In the genomic region with DNA sequence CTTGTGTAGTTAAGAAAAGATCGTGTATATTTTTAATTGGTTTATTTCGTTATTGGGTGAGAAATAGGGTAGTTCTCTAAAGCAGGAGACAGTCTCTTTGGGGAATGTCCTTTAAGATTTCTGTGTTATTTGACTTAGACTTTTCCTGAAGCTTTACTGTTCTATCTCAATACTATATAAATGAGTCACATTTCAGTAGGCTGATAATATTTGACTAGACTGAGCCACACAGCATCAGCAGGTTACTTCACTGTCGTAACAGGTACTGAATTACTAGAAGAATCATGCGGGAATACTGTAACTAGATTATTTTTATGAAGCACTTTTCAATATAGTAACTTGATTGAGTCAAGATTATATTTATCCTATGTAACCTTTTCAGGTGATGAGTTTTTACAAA, we compare ENCODE assay signal across 9 cellular contexts. TPM values are rescaled to one million over a fixed set of nuclear protein-coding genes. Genes with fewer than 3 reads are reported as not detected.
A peak's percentile ranks its signal among the peaks of the same experiment; 100 is the strongest.
DNase-seq lines count a peak whose midpoint lies in the region; ATAC-seq and TF ChIP-seq lines count a peak whose summit lies in the region.
"Had no signal": no experiment of that assay in that cellular context is flagged by ENCODE, and none has a peak within 500 bp of the region (broad histone marks: within the 10 kb centered on the region; RNA-seq: fewer than 3 reads in every experiment).

No MANE protein-coding gene starts in this region.

- no peak overlapping the region for H2AFZ ChIP-seq in neural cell (ENCODE audit: low read depth, low read length)

- peak overlapping the region; percentile 87 for H3K4me3 Mint-ChIP-seq in dendritic cell treated with granulocyte-macrophage colony-stimulating factor and Interleukin-4, amounts not matched to agents 40 ng/mL and 50 ng/mL, for 4 days

- intact Hi-C loops in dendritic cell treated with granulocyte-macrophage colony-stimulating factor and Interleukin-4, amounts not matched to agents 40 ng/mL and 50 ng/mL, for 4 days (cut with micrococcal nuclease) = loop anchor here (2.0 to 10.0 kb wide), 4 partner anchors 102 to 874 kb away; partner anchors contain the start of genes LMBRD1, OGFRL1 and SDHAF4

- no peaks in the 10 kb centered on the region for H3K9me2 ChIP-seq in neural cell (ENCODE audit: insufficient read depth, low read length)

- peak overlapping the region; percentile 95 for H3K4me3 ChIP-seq in MG63
- peak overlapping the region; percentile 93 for H3K4me3 ChIP-seq in neural cell (ENCODE audit: low read length)

- H3K27ac ChIP-seq in neural cell (ENCODE audit: low read length) = no peak overlapping the region

- peaks cover 68% of the 10 kb centered on the region for H3K4me1 Mint-ChIP-seq in dendritic cell treated with granulocyte-macrophage colony-stimulating factor and Interleukin-4, amounts not matched to agents 40 ng/mL and 50 ng/mL, for 4 days (ENCODE audit: low read depth)

- no peaks in the 10 kb centered on the region for H3K9me3 Mint-ChIP-seq in dendritic cell treated with granulocyte-macrophage colony-stimulating factor and Interleukin-4, amounts not matched to agents 40 ng/mL and 50 ng/mL, for 4 days

- H3F3A ChIP-seq in neural cell (ENCODE audit: insufficient read depth, low read length, poor library complexity, severe bottlenecking) = no peaks in the 10 kb centered on the region

- TF ChIP-seq RAD21 in neural cell (conservative IDR thresholded peaks at IDR 0.05) = no peak

- H3K36me3 ChIP-seq in MG63 = no peaks in the 10 kb centered on the region
- H3K36me3 ChIP-seq in neural cell (ENCODE audit: insufficient read depth, low read length) = no peaks in the 10 kb centered on the region

- H3K27me3 Mint-ChIP-seq in dendritic cell treated with granulocyte-macrophage colony-stimulating factor and Interleukin-4, amounts not matched to agents 40 ng/mL and 50 ng/mL, for 4 days = no peaks in the 10 kb centered on the region

- peaks cover 47% of the 10 kb centered on the region for H3K79me2 ChIP-seq in neural cell (replicated peaks; ENCODE audit: insufficient read depth, low read length)

- peaks cover 17% of the 10 kb centered on the region for H3K36me3 Mint-ChIP-seq in dendritic cell treated with granulocyte-macrophage colony-stimulating factor and Interleukin-4, amounts not matched to agents 40 ng/mL and 50 ng/mL, for 4 days (ENCODE audit: low read depth)

- ATAC-seq in HG03095 (IDR thresholded peaks at IDR 0.05; ENCODE audit: unreplicated experiment) = no peak

- H3K27me3 ChIP-seq in MG63 (no peaks in the 10 kb centered on the region), neural cell (ENCODE audit: insufficient read depth, low read depth, low read length) (peaks cover 3% of the 10 kb centered on the region)

- no peaks in the 10 kb centered on the region for H4K20me1 ChIP-seq in neural cell (ENCODE audit: insufficient read depth)

- TF ChIP-seq CTCF in neural cell (IDR thresholded peaks at IDR 0.05; ENCODE audit: poor library complexity, severe bottlenecking) = no peak

- H3K4me2 ChIP-seq in neural cell (ENCODE audit: low read length) = peak overlapping the region; percentile 76

- H3K9ac ChIP-seq in neural cell (ENCODE audit: low read length) = peak overlapping the region; percentile 84

- DNase-seq in DMS53 treated with DMSO at 0.1 percent for 48 hours (lab: John Stamatoyannopoulos, UW; ENCODE audit: unreplicated experiment) (peak; percentile 33), MG63 (no peak), CD1c-positive myeloid dendritic cell (ENCODE audit: extremely low spot score) (no peak), DMS153 (lab: John Stamatoyannopoulos, UW) (no peak)
- no peak for DNase-seq in activated CD8-positive, alpha-beta memory T cell treated with anti-CD3 and anti-CD28 coated beads, Interleukin-2, amount 50 U/mL, for 4 hours
- DNase-seq: GOT3 had no signal

- peak overlapping the region; percentile 93 for H3K27ac Mint-ChIP-seq in dendritic cell treated with granulocyte-macrophage colony-stimulating factor and Interleukin-4, amounts not matched to agents 40 ng/mL and 50 ng/mL, for 4 days

- H3K9me3 ChIP-seq in MG63 (no peaks in the 10 kb centered on the region), neural cell (ENCODE audit: low read length) (no peaks in the 10 kb centered on the region)

- TF ChIP-seq EP300 in neural cell (conservative IDR thresholded peaks at IDR 0.05; ENCODE audit: poor library complexity, severe bottlenecking) = no peak

TF ChIP-seq in neural cell, 6 proteins besides CTCF, POLR2A, EP300 and RAD21:
- TF ChIP-seq POLR2AphosphoS5 (IDR thresholded peaks at IDR 0.05) (no peak), TAF1 (IDR thresholded peaks at IDR 0.05; ENCODE audit: low read depth) (no peak), MXI1 (conservative IDR thresholded peaks at IDR 0.05; ENCODE audit: poor library complexity, severe bottlenecking) (no peak), SMC3 (conservative IDR thresholded peaks at IDR 0.05; ENCODE audit: poor library complexity) (no peak), EZH2 (IDR thresholded peaks at IDR 0.05; ENCODE audit: borderline replicate concordance, insufficient read depth, low read length, poor library complexity, severe bottlenecking) (no peak)
- TF ChIP-seq, protein P1, sequence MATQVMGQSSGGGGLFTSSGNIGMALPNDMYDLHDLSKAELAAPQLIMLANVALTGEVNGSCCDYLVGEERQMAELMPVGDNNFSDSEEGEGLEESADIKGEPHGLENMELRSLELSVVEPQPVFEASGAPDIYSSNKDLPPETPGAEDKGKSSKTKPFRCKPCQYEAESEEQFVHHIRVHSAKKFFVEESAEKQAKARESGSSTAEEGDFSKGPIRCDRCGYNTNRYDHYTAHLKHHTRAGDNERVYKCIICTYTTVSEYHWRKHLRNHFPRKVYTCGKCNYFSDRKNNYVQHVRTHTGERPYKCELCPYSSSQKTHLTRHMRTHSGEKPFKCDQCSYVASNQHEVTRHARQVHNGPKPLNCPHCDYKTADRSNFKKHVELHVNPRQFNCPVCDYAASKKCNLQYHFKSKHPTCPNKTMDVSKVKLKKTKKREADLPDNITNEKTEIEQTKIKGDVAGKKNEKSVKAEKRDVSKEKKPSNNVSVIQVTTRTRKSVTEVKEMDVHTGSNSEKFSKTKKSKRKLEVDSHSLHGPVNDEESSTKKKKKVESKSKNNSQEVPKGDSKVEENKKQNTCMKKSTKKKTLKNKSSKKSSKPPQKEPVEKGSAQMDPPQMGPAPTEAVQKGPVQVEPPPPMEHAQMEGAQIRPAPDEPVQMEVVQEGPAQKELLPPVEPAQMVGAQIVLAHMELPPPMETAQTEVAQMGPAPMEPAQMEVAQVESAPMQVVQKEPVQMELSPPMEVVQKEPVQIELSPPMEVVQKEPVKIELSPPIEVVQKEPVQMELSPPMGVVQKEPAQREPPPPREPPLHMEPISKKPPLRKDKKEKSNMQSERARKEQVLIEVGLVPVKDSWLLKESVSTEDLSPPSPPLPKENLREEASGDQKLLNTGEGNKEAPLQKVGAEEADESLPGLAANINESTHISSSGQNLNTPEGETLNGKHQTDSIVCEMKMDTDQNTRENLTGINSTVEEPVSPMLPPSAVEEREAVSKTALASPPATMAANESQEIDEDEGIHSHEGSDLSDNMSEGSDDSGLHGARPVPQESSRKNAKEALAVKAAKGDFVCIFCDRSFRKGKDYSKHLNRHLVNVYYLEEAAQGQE (IDR thresholded peaks at IDR 0.05; ENCODE audit: borderline replicate concordance) = no peak

RNA-seq across cellular contexts. Expression of gene SMAP1, which starts 1.4 kb away (rescaled TPM):
- total RNA-seq in MG63 (2014; rRNA removed; shearing (Covaris generic); ENCODE audit: low replicate concordance) = 18.9 and 19.6 TPM in 2 replicates
- 43.6 and 43.7 TPM in 2 replicates for polyA plus RNA-seq in neural cell
- 64.5 and 66.6 TPM in 2 replicates for polyA minus RNA-seq in neural cell
